1 cellular context compared by ENCODE assay signal in genomic region chr1:8402109-8402704, GRCh38.
TF ChIP-seq lines count a peak whose summit lies in the region.

No MANE protein-coding gene starts in this region.

TF ChIP-seq in WTC11, 78 proteins besides CTCF, POLR2A, EP300 and RAD21 (continued from another document):
- TF ChIP-seq ARID4B (CRISPR knock-in tag; IDR thresholded peaks at IDR 0.05; ENCODE audit: borderline replicate concordance) (no peak), ATF2 (CRISPR knock-in tag; IDR thresholded peaks at IDR 0.05; ENCODE audit: borderline replicate concordance, low read depth) (no peak), GABPB1 (CRISPR knock-in tag; IDR thresholded peaks at IDR 0.05) (no peak), ZNF532 (CRISPR knock-in tag; IDR thresholded peaks at IDR 0.05; ENCODE audit: borderline replicate concordance) (no peak), SOX15 (CRISPR knock-in tag; IDR thresholded peaks at IDR 0.05) (no peak), NFYB (CRISPR knock-in tag; conservative IDR thresholded peaks at IDR 0.05; ENCODE audit: low read depth) (no peak), CDX4 (CRISPR knock-in tag; IDR thresholded peaks at IDR 0.05; ENCODE audit: borderline replicate concordance) (no peak), E2F1 (CRISPR knock-in tag; IDR thresholded peaks at IDR 0.05) (no peak), KAT7 (CRISPR knock-in tag; IDR thresholded peaks at IDR 0.05; ENCODE audit: borderline replicate concordance) (no peak)
